ENCODE assay signal across 8 cellular contexts in genomic region chr15:48855501-48856440, GRCh38. TPM values are rescaled to one million over a fixed set of nuclear protein-coding genes. Genes with fewer than 3 reads are reported as not detected.
DNase-seq lines count a peak whose midpoint lies in the region; ATAC-seq and TF ChIP-seq lines count a peak whose summit lies in the region.

No MANE protein-coding gene starts in this region.

- H3K9me3 ChIP-seq in OCI-LY3 (ENCODE audit: insufficient read depth, low read length) (no peaks in the 10 kb centered on the region), psoas muscle (no peaks in the 10 kb centered on the region)

- TF ChIP-seq POLR2A in GM18505 (IDR thresholded peaks at IDR 0.05; ENCODE audit: borderline replicate concordance, extremely low read depth, insufficient read depth, insufficient read length), result no peak

- H3K36me3 ChIP-seq in OCI-LY3 (replicated peaks; ENCODE audit: low read depth, low read length), result no peaks in the 10 kb centered on the region
- H3K36me3 ChIP-seq in psoas muscle (ENCODE audit: insufficient read depth in 1 of 2, low read depth in 1 of 2), result no peaks in the 10 kb centered on the region

- peak; percentile 23 for TF ChIP-seq CTCF in GM10266 (IDR thresholded peaks at IDR 0.05; ENCODE audit: control insufficient read depth, insufficient read depth, low read depth, missing control alignments)
- TF ChIP-seq CTCF in OCI-LY3 (IDR thresholded peaks at IDR 0.05; ENCODE audit: low read depth, low read length), result peak; percentile 25; the same call in 1 of the 2 replicates
- peak; percentile 20 for TF ChIP-seq CTCF in psoas muscle (IDR thresholded peaks at IDR 0.05)

- DNase-seq in GM10266 (ENCODE audit: extremely low spot score), result no peak
- DNase-seq in fibroblast of gingiva (ENCODE audit: low read depth), result peak; percentile 64
- DNase-seq in psoas muscle, result no peak
- no peak for DNase-seq in globus pallidus (ENCODE audit: low spot score)

- H3K4me3 ChIP-seq in OCI-LY3 (ENCODE audit: low read length) (no peak overlapping the region), psoas muscle (no peak overlapping the region)

- H2AFZ ChIP-seq in OCI-LY3 (ENCODE audit: low read depth, low read length), result 0 out of 2 replicates have a peak overlapping the region, but pooled peaks have one; percentile 12

- H3K27me3 ChIP-seq in OCI-LY3 (ENCODE audit: low read depth, low read length), result no peaks in the 10 kb centered on the region
- H3K27me3 ChIP-seq in psoas muscle (ENCODE audit: insufficient read depth in 3 of 3, low read length in 2 of 3), result no peaks in the 10 kb centered on the region

- H3K79me2 ChIP-seq in OCI-LY3 (ENCODE audit: low read length), result no peaks in the 10 kb centered on the region

- 20 to 22% (median 20%) methylated on average over 6 of the region's 6 CpGs for WGBS in psoas muscle, 3 donors

- intact Hi-C loops in psoas muscle (cut with DNase I), result no loop called here

- H3K9ac ChIP-seq in OCI-LY3 (ENCODE audit: low read length), result no peak overlapping the region

- no peaks in the 10 kb centered on the region for H4K20me1 ChIP-seq in OCI-LY3 (ENCODE audit: insufficient read depth, low read length)

- peak in 2 of 4 donors; percentile 36 to 51 for ATAC-seq in psoas muscle
- no peak for ATAC-seq in GM18505 (IDR thresholded peaks at IDR 0.05; ENCODE audit: unreplicated experiment)
- ATAC-seq in GM19035 (IDR thresholded peaks at IDR 0.05; ENCODE audit: unreplicated experiment), result no peak
- ATAC-seq in GM19351 (IDR thresholded peaks at IDR 0.05; ENCODE audit: unreplicated experiment), result no peak

- H3K27ac ChIP-seq in OCI-LY3 (ENCODE audit: low read length) (no peak overlapping the region), psoas muscle (no peak overlapping the region)

- H3K4me1 ChIP-seq in OCI-LY3 (ENCODE audit: low read length) (peaks cover 15% of the 10 kb centered on the region), psoas muscle (no peaks in the 10 kb centered on the region)

- no peak overlapping the region for H3K4me2 ChIP-seq in OCI-LY3 (ENCODE audit: low read length)

RNA-seq across cellular contexts. Expression of gene EID1, which starts 22.2 kb away (rescaled TPM):
- 100 to 1,000 TPM in 2 of 4 donors, 10 to 100 TPM in 2; 73.9 to 120 (median 98.2) TPM for total RNA-seq in psoas muscle
- polyA plus RNA-seq in psoas muscle, result 100 to 1,000 TPM in 1 of 3 donors, 10 to 100 TPM in 2; 60.3 to 100 (median 88.1) TPM

RNA-seq across cellular contexts. Expression of gene CEP152, which starts 44.9 kb away (rescaled TPM):
- total RNA-seq in psoas muscle, result 1 to 10 TPM in 1 of 4 donors, under 1 TPM in 3; 0.58 to 1.3 (median 0.89) TPM
- under 1 TPM; 0.35 to 0.69 (median 0.42) TPM for polyA plus RNA-seq in psoas muscle
